In the genomic region with DNA sequence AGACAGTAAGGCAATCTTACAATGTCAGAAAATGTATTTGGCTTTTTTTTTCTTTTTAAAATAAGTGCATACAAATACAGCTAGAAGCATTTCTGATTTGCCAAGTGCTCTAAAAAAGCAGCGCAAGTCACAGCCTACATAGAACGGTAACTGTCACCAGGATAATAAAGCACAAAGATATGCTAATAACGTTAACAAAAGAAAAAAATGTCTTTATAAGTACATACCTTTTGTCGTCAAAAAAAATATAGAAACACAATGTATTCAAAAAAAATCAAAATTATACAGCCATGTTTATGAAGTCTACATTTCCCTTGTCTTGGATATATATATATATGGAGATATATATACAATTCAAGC, we compare ENCODE assay signal across 8 cellular contexts. TPM values are rescaled to one million over a fixed set of nuclear protein-coding genes. Genes with fewer than 3 reads are reported as not detected.
A peak's percentile ranks its signal among the peaks of the same experiment; 100 is the strongest.
DNase-seq lines count a peak whose midpoint lies in the region; ATAC-seq lines count a peak whose summit lies in the region.

No MANE protein-coding gene starts in this region.

- peak overlapping the region; percentile 100 for H3K27ac Mint-ChIP-seq in activated CD4-positive, alpha-beta memory T cell treated with anti-CD3 and anti-CD28 coated beads for 36 hours
- H3K27ac Mint-ChIP-seq in stimulated activated memory B cell treated with anti-CD40 and anti-IgM and Interleukin-4, amounts not matched to agents 10 μg/mL and 1 μg/mL and 100 μg/mL, for 72 hours: peak overlapping the region; percentile 95

- POLR2A ChIA-PET in activated CD4-positive, alpha-beta memory T cell treated with anti-CD3 and anti-CD28 coated beads for 36 hours (lab: Charles Lee): interaction anchor here (1.9 to 4.2 kb wide), 3 partner anchors 118 to 373 kb away, joined by 4 to 34 read pairs (median 4); no protein-coding TSS in a partner anchor

- H3K27me3 Mint-ChIP-seq in activated CD4-positive, alpha-beta memory T cell treated with anti-CD3 and anti-CD28 coated beads for 36 hours: peaks cover 5% of the 10 kb centered on the region
- H3K27me3 Mint-ChIP-seq in stimulated activated memory B cell treated with anti-CD40 and anti-IgM and Interleukin-4, amounts not matched to agents 10 μg/mL and 1 μg/mL and 100 μg/mL, for 72 hours: no peaks in the 10 kb centered on the region

- CTCF ChIA-PET in activated CD4-positive, alpha-beta memory T cell treated with anti-CD3 and anti-CD28 coated beads for 36 hours (lab: Charles Lee): no interaction called here

- ATAC-seq in stimulated activated memory B cell treated with anti-CD40 and anti-IgM and Interleukin-4, amounts not matched to agents 10 μg/mL and 1 μg/mL and 100 μg/mL, for 72 hours: no peak
- no peak for ATAC-seq in HG02571 (IDR thresholded peaks at IDR 0.05; ENCODE audit: unreplicated experiment)

- no peaks in the 10 kb centered on the region for H3K9me3 Mint-ChIP-seq in activated CD4-positive, alpha-beta memory T cell treated with anti-CD3 and anti-CD28 coated beads for 36 hours
- no peaks in the 10 kb centered on the region for H3K9me3 Mint-ChIP-seq in stimulated activated memory B cell treated with anti-CD40 and anti-IgM and Interleukin-4, amounts not matched to agents 10 μg/mL and 1 μg/mL and 100 μg/mL, for 72 hours

- H3K4me1 Mint-ChIP-seq in activated CD4-positive, alpha-beta memory T cell treated with anti-CD3 and anti-CD28 coated beads for 36 hours (ENCODE audit: low read depth): peaks cover 32% of the 10 kb centered on the region
- H3K4me1 Mint-ChIP-seq in stimulated activated memory B cell treated with anti-CD40 and anti-IgM and Interleukin-4, amounts not matched to agents 10 μg/mL and 1 μg/mL and 100 μg/mL, for 72 hours: peaks cover 64% of the 10 kb centered on the region

- DNase-seq in NCI-H2171 treated with DMSO at 0.1 percent for 48 hours (lab: John Stamatoyannopoulos, UW): peak; percentile 71
- no peak for DNase-seq in NCI-H2171 (lab: John Stamatoyannopoulos, UW)
- no peak for DNase-seq in activated CD4-positive, alpha-beta memory T cell treated with anti-CD3 and anti-CD28 coated beads for 36 hours
- DNase-seq in NCI-H128 (lab: John Stamatoyannopoulos, UW; ENCODE audit: unreplicated experiment): no peak
- no peak for DNase-seq in activated gamma-delta T cell treated with Interleukin-2 at 50 U/mL for 16 hours

- H3K4me3 ChIP-seq in iPS-11a (ENCODE audit: low read depth, low read length): peak overlapping the region; percentile 76

- peaks cover 60% of the 10 kb centered on the region for H3K36me3 Mint-ChIP-seq in activated CD4-positive, alpha-beta memory T cell treated with anti-CD3 and anti-CD28 coated beads for 36 hours
- H3K36me3 Mint-ChIP-seq in stimulated activated memory B cell treated with anti-CD40 and anti-IgM and Interleukin-4, amounts not matched to agents 10 μg/mL and 1 μg/mL and 100 μg/mL, for 72 hours: peaks cover 54% of the 10 kb centered on the region

- intact Hi-C loops in activated CD4-positive, alpha-beta memory T cell treated with anti-CD3 and anti-CD28 coated beads for 36 hours (cut with micrococcal nuclease): loop anchor here (1.0 to 5.0 kb wide), 2 partner anchors 209 to 357 kb away; no protein-coding TSS in a partner anchor

- peak overlapping the region; percentile 96 for H3K4me3 Mint-ChIP-seq in activated CD4-positive, alpha-beta memory T cell treated with anti-CD3 and anti-CD28 coated beads for 36 hours
- H3K4me3 Mint-ChIP-seq in stimulated activated memory B cell treated with anti-CD40 and anti-IgM and Interleukin-4, amounts not matched to agents 10 μg/mL and 1 μg/mL and 100 μg/mL, for 72 hours: peak overlapping the region; percentile 94

RNA-seq across cellular contexts. Expression of a gene that starts 3.3 kb away (rescaled TPM):
- total RNA-seq in activated CD4-positive, alpha-beta memory T cell treated with anti-CD3 and anti-CD28 coated beads for 36 hours: 100 to 1,000 TPM; 139 to 147 TPM
